In the genomic region with DNA sequence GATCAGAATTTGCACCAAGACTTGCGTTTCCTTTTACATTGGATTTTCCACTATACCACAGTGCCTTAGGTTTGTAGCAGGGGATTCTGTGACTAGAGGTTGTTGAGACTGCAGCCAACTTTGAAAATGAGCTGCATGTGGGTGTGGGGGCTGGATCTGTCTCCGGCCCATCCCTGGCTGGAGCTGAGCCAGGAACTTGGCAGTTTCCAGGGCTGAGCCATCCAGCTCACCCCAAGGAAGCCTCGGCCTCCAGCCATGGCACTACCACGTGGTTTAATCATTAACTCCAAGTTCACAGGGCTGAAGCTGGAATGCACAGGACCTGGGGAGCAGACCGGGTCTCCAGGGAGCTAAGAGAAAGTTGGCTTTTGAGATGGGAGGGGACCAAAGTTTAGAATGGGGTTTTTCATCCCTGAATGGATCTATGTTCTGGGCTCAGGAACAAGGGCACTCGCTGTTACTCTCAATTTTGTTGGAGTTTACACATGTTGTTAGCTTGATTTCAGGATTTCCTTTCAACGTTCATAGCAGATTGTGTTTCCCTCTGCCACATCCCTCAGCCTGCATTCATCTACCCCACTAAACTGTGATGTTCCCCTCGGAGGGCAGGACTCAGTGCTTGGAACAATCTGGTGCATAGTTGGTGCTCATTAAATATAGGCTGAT, we compare ENCODE assay signal across 1 cellular context.
TF ChIP-seq lines count a peak whose summit lies in the region.

No MANE protein-coding gene starts in this region.

TF ChIP-seq in H1, 55 proteins besides CTCF, POLR2A, EP300 and RAD21:
- TF ChIP-seq MAX (IDR thresholded peaks at IDR 0.05), result no peak
- no peak for TF ChIP-seq POLR2AphosphoS5 (IDR thresholded peaks at IDR 0.05; ENCODE audit: low read depth, low read length)
